In the genomic region with DNA sequence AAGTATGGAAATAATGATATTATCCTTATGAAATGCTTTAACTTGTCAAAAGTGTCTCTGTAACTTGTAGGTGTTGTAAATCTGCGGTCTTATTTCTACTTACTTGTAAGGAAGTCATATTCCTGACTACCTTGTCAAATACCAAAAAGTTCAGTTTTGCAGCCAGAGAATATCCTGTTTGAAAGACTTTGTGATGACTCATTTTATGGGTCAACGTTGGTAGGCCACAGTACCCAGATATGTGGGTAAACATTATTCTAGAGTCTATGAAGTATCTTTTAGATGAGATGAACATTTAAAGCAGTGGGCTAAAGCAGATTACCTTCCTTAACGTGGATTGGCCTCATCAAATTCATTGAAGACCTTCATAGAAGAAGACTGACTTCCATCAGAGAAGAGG, we compare ENCODE assay signal across 16 cellular contexts.
DNase-seq lines count a peak whose midpoint lies in the region; ATAC-seq and TF ChIP-seq lines count a peak whose summit lies in the region.
"Had no signal": no experiment of that assay in that cellular context is flagged by ENCODE, and none has a peak within 500 bp of the region (broad histone marks: within the 10 kb centered on the region; RNA-seq: fewer than 3 reads in every experiment).

No MANE protein-coding gene starts in this region.

- no peak overlapping the region for H3K4ac ChIP-seq in mesenchymal stem cell (ENCODE audit: low read depth in 1 of 2, low read length in 2 of 2)

- no peak overlapping the region for H2BK5ac ChIP-seq in mesenchymal stem cell (ENCODE audit: low read depth, low read length, poor library complexity, severe bottlenecking)

- no peak for TF ChIP-seq CTCF in coronary artery (IDR thresholded peaks at IDR 0.05)

- H3K27ac ChIP-seq in mesenchymal stem cell (ENCODE audit: low read length, poor library complexity, severe bottlenecking): peak overlapping the region; percentile 84
- H3K27ac ChIP-seq in effector memory CD4-positive, alpha-beta T cell (ENCODE audit: insufficient read depth, low read length, poor library complexity, severe bottlenecking): no peak overlapping the region
- no peak overlapping the region for H3K27ac ChIP-seq in coronary artery
- H3K27ac ChIP-seq: adrenal gland, neural progenitor cell, SJCRH30, tibial artery had no signal

- H3K79me1 ChIP-seq in mesenchymal stem cell (replicated peaks; ENCODE audit: low read length, poor library complexity, severe bottlenecking): peaks cover 13% of the 10 kb centered on the region

- no peak overlapping the region for H3K9ac ChIP-seq in mesenchymal stem cell (ENCODE audit: low read length)
- H3K9ac ChIP-seq: neural progenitor cell had no signal

- no peak overlapping the region for H4K8ac ChIP-seq in mesenchymal stem cell (ENCODE audit: low read length)

- WGBS in mesenchymal stem cell: 49% methylated on average over 2 of the region's 3 CpGs

- in situ Hi-C loops in Caki2 (cut with HindIII; ENCODE audit: low pct_unique_long_range_greater_than_20kb, low sequenced_read_pairs): loop anchor here (10.0 kb wide), 1 partner anchor 92 kb away; no protein-coding TSS in a partner anchor

- DNase-seq in Caki2 (ENCODE audit: low read depth) (peak; percentile 60), LoVo (ENCODE audit: low spot score) (peak; percentile 42), astrocyte of the hippocampus (ENCODE audit: low read depth, low spot score) (peak; percentile 31), mesenchymal stem cell (peak; percentile 12), coronary artery (ENCODE audit: low spot score) (no peak)
- no peak for DNase-seq in effector memory CD4-positive, alpha-beta T cell
- DNase-seq: adrenal gland, DMS153, NCI-H1092, NCI-H2081 treated with DMSO at 0.1 percent for 48 hours, NCI-H510A treated with DMSO at 0.1 percent for 48 hours, SJCRH30, tibial artery had no signal

- no peaks in the 10 kb centered on the region for H3K36me3 ChIP-seq in mesenchymal stem cell (ENCODE audit: control insufficient read depth in 1 of 2, insufficient read depth in 2 of 2, low read depth in 1 of 2, low read length in 2 of 2)
- no peaks in the 10 kb centered on the region for H3K36me3 ChIP-seq in effector memory CD4-positive, alpha-beta T cell (ENCODE audit: control insufficient read depth, insufficient read depth, low read length)
- H3K36me3 ChIP-seq: adrenal gland, neural progenitor cell, SJCRH30, tibial artery had no signal

- H2BK15ac ChIP-seq in mesenchymal stem cell (ENCODE audit: low read depth, poor library complexity, severe bottlenecking): no peak overlapping the region

- H2BK120ac ChIP-seq in mesenchymal stem cell (ENCODE audit: low read depth, low read length): no peak overlapping the region

- ATAC-seq in GM21526 (IDR thresholded peaks at IDR 0.05; ENCODE audit: low FRiP score, unreplicated experiment) (no peak), HG02571 (IDR thresholded peaks at IDR 0.05; ENCODE audit: unreplicated experiment) (no peak)

- H2AK5ac ChIP-seq in mesenchymal stem cell (ENCODE audit: low read length, severe bottlenecking): no peak overlapping the region

- no peak overlapping the region for H2AFZ ChIP-seq in mesenchymal stem cell (ENCODE audit: low read depth, low read length)
- H2AFZ ChIP-seq: neural progenitor cell had no signal

- no peaks in the 10 kb centered on the region for H3K27me3 ChIP-seq in mesenchymal stem cell (ENCODE audit: control insufficient read depth in 1 of 2, insufficient read depth in 1 of 2, low read length in 2 of 2)
- no peaks in the 10 kb centered on the region for H3K27me3 ChIP-seq in effector memory CD4-positive, alpha-beta T cell (replicated peaks; ENCODE audit: control insufficient read depth, insufficient read depth, low read length, poor library complexity, severe bottlenecking)
- H3K27me3 ChIP-seq: adrenal gland, neural progenitor cell, SJCRH30, tibial artery had no signal

- H2BK12ac ChIP-seq in mesenchymal stem cell (ENCODE audit: low read length in 2 of 2): no peak overlapping the region

- H3K14ac ChIP-seq in mesenchymal stem cell (ENCODE audit: low read length in 2 of 2): no peak overlapping the region

- no peak overlapping the region for H4K91ac ChIP-seq in mesenchymal stem cell (ENCODE audit: low read length)

- H3K23ac ChIP-seq in mesenchymal stem cell (ENCODE audit: low read length in 2 of 2): no peak overlapping the region

- no peaks in the 10 kb centered on the region for H3K9me3 ChIP-seq in mesenchymal stem cell (ENCODE audit: control insufficient read depth, low read length)
- H3K9me3 ChIP-seq in effector memory CD4-positive, alpha-beta T cell (ENCODE audit: control insufficient read depth, low read length): no peaks in the 10 kb centered on the region
- H3K9me3 ChIP-seq: adrenal gland, tibial artery had no signal

- H3K4me2 ChIP-seq in mesenchymal stem cell (ENCODE audit: low read length, poor library complexity, severe bottlenecking): no peak overlapping the region
- H3K4me2 ChIP-seq: neural progenitor cell had no signal

- peaks cover 3% of the 10 kb centered on the region for H3K4me1 ChIP-seq in mesenchymal stem cell (ENCODE audit: control insufficient read depth, insufficient read depth, low read depth, low read length)
- no peaks in the 10 kb centered on the region for H3K4me1 ChIP-seq in effector memory CD4-positive, alpha-beta T cell (ENCODE audit: control insufficient read depth, insufficient read depth, low read length, poor library complexity, severe bottlenecking)
- H3K4me1 ChIP-seq: tibial artery had no signal

- H3K4me3 ChIP-seq in mesenchymal stem cell (ENCODE audit: insufficient read depth in 1 of 2, low read depth in 1 of 2, low read length in 2 of 2): no peak overlapping the region
- no peak overlapping the region for H3K4me3 ChIP-seq in effector memory CD4-positive, alpha-beta T cell (ENCODE audit: insufficient read depth, low read depth, low read length, poor library complexity, severe bottlenecking)
- no peak overlapping the region for H3K4me3 ChIP-seq in coronary artery
- H3K4me3 ChIP-seq: adrenal gland, neural progenitor cell, SJCRH30, tibial artery had no signal

- no peak overlapping the region for H3K18ac ChIP-seq in mesenchymal stem cell (ENCODE audit: low read depth in 1 of 2, low read length in 2 of 2)

Comparison
In these comparisons a context has a peak if more than half of its experiments do, and no peak if none do; other contexts are left out.
1. DNase-seq: peak in Caki2 (single experiment), LoVo (single experiment), astrocyte of the hippocampus (single experiment) and mesenchymal stem cell (single experiment); none in effector memory CD4-positive, alpha-beta T cell (0 of 3) and coronary artery (single experiment).